7 cellular contexts compared by ENCODE assay signal in genomic region chr10:30583778-30584415, GRCh38. TPM values are rescaled to one million over a fixed set of nuclear protein-coding genes. Genes with fewer than 3 reads are reported as not detected.
A peak's percentile ranks its signal among the peaks of the same experiment; 100 is the strongest.
DNase-seq lines count a peak whose midpoint lies in the region; ATAC-seq and TF ChIP-seq lines count a peak whose summit lies in the region.

No MANE protein-coding gene starts in this region.

- no peaks in the 10 kb centered on the region for H3K27me3 ChIP-seq in breast epithelium
- H3K27me3 ChIP-seq in stomach smooth muscle (ENCODE audit: control insufficient read depth in 1 of 2, insufficient read depth in 2 of 2, low read length in 2 of 2), result no peaks in the 10 kb centered on the region

- no peak for TF ChIP-seq CTCF in breast epithelium (IDR thresholded peaks at IDR 0.05)

- H3K4me1 ChIP-seq in breast epithelium (peaks cover 6 to 8% of the 10 kb centered on the region in 2 donors), stomach smooth muscle (ENCODE audit: control insufficient read depth, insufficient read depth, low read length) (peaks cover 13% of the 10 kb centered on the region)

- no peak for TF ChIP-seq POLR2A in breast epithelium (IDR thresholded peaks at IDR 0.05)

- H3K9me3 ChIP-seq in breast epithelium (no peaks in the 10 kb centered on the region), stomach smooth muscle (ENCODE audit: control insufficient read depth in 2 of 2, low read length in 2 of 2) (no peaks in the 10 kb centered on the region)

- peak; percentile 52 for DNase-seq in GM03348 (ENCODE audit: low spot score)
- DNase-seq in NCI-H2029 treated with DMSO at 0.1 percent for 48 hours (lab: John Stamatoyannopoulos, UW), result peak; percentile 70
- peak; percentile 83 to 85 for DNase-seq in breast epithelium (ENCODE audit: low spot score in 2 of 2)
- DNase-seq in left colon, result peak; percentile 66 to 87
- no peak for DNase-seq in NOMO-1 treated with DMSO at 0.1 percent for 48 hours (lab: John Stamatoyannopoulos, UW; ENCODE audit: unreplicated experiment)

- ATAC-seq in GM21737 (IDR thresholded peaks at IDR 0.05; ENCODE audit: unreplicated experiment) (peak; percentile 40), left colon (peak; percentile 93)

- H3K4me3 ChIP-seq in breast epithelium (peak overlapping the region; percentile 5 to 65 (median 48)), stomach smooth muscle (ENCODE audit: low read length in 2 of 2) (peak overlapping the region; percentile 76 to 87)

- peak overlapping the region; percentile 69 for H3K9ac ChIP-seq in stomach smooth muscle (ENCODE audit: low read length in 2 of 2)

- no peaks in the 10 kb centered on the region for H3K36me3 ChIP-seq in breast epithelium
- H3K36me3 ChIP-seq in stomach smooth muscle (ENCODE audit: control insufficient read depth in 2 of 2, insufficient read depth in 2 of 2, low read length in 2 of 2), result no peaks in the 10 kb centered on the region

- peak overlapping the region; percentile 92 to 95 for H3K27ac ChIP-seq in breast epithelium
- peak overlapping the region; percentile 76 for H3K27ac ChIP-seq in stomach smooth muscle (ENCODE audit: low read length)

- intact Hi-C loops in breast epithelium (cut with DNase I; ENCODE audit: low total_unique reads), result loop anchor here (10.0 kb wide), 1 partner anchor 49 kb away; no protein-coding TSS in a partner anchor
- intact Hi-C loops in left colon (cut with DNase I, micrococcal nuclease), result no loop called here

RNA-seq across cellular contexts. Expression of gene LYZL2, which starts 45.7 kb away (rescaled TPM):
- total RNA-seq in breast epithelium (not detected), left colon (not detected)
